ENCODE assay signal across 8 cellular contexts in the genomic region with DNA sequence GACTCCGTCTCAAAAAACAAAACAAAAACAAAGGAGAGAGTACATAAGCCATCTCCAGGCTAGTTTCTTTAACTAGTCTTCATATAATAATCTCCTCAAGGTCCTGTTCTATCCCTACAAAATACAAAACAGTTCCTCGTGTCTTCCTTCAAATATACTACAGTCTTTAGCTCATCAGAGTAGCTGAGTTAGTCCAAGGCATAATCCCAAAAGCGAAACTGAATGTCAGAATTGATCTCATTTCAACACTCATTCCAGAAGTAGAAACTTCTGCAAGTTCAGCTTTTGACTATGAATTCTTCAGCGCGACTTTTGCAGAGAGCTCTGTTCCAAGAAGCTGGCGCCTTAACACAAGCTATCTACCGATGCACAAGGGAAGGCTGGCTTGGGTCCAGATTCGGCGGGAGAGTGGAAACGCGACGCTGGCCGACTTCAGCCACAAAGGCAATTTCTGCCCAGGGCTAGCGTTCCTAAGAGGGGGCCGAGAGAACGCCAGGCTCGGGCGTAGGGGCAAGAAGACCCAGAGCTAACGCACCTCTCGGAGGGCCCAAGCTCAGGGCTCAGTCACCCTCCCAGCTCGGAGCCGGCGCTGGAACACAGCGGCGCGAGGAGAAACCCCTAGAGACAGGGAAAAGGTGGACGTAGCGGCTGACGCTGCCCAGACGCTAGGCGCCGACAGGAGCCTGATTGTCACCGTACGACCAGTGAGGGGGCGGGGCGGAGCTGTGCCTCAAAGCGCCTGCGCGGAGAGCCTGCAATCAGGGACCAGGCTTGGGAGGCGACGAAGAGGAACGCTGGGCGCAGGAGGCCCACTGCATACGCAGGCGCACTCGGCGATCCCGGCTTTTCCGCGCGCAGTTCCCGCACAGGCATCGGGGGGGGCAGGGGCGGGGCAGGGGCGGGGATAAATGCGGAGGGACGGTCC. TPM values are rescaled to one million over a fixed set of nuclear protein-coding genes. Genes with fewer than 3 reads are reported as not detected.
DNase-seq lines count a peak whose midpoint lies in the region; ATAC-seq and TF ChIP-seq lines count a peak whose summit lies in the region.

No MANE protein-coding gene starts in this region.

- 0 to 1% (median 1%) methylated on average over 37 to 57 of the region's 57 CpGs for WGBS in spleen, 5 donors

- H3K4me1 ChIP-seq in spleen = peaks cover 20 to 69% (median 61%) of the 10 kb centered on the region in 6 donors

- DNase-seq in AG08396 (ENCODE audit: low spot score) (peak; percentile 99), NCI-H2227 treated with DMSO at 0.1 percent for 48 hours (lab: John Stamatoyannopoulos, UW) (peak; percentile 96), activated B cell treated with CpG ODN at 0.5 μM for 24 hours (peak; percentile 96), caudate nucleus (lab: John Stamatoyannopoulos, UW) (peak; percentile 63 to 99 (median 96)), inferior parietal cortex (ENCODE audit: extremely low spot score) (peak; percentile 98), spleen (peak; percentile 100)

- H3K27ac ChIP-seq in caudate nucleus (ENCODE audit: low read depth, low read length) (peak overlapping the region; percentile 98), spleen (peak overlapping the region; percentile 93 to 99 (median 98))

- H3K27ac Mint-ChIP-seq in activated B cell treated with CpG ODN at 0.5 μM for 24 hours = peak overlapping the region; percentile 95

- intact Hi-C loops in activated B cell treated with CpG ODN at 0.5 μM for 24 hours (cut with micrococcal nuclease) = loop anchor here (1.0 to 5.0 kb wide), 11 partner anchors 18 to 897 kb away; a partner anchor contains a TSS
- intact Hi-C loops in spleen (cut with DNase I; ENCODE audit: low total_unique reads) = no loop called here

- H3K4me3 Mint-ChIP-seq in activated B cell treated with CpG ODN at 0.5 μM for 24 hours = peak overlapping the region; percentile 99

- no peaks in the 10 kb centered on the region for H3K27me3 Mint-ChIP-seq in activated B cell treated with CpG ODN at 0.5 μM for 24 hours

- CTCF ChIA-PET in activated B cell treated with CpG ODN at 0.5 μM for 24 hours (lab: Charles Lee) = interaction anchor here (0.7 to 1.7 kb wide), 4 partner anchors 18 to 441 kb away, joined by 3 to 7 read pairs (median 6); no protein-coding TSS in a partner anchor

- H3K4me3 ChIP-seq in spleen = peak overlapping the region; percentile 70 to 88 (median 75)

- no peaks in the 10 kb centered on the region for H3K9me3 Mint-ChIP-seq in activated B cell treated with CpG ODN at 0.5 μM for 24 hours

- peak; percentile 90 for TF ChIP-seq POLR2A in GM18951 (IDR thresholded peaks at IDR 0.05; ENCODE audit: extremely low read depth, insufficient read depth, insufficient read length)
- peak in 2 of 3 donors; percentile 39 to 95 for TF ChIP-seq POLR2A in spleen (IDR thresholded peaks at IDR 0.05)

- no peak for TF ChIP-seq CTCF in activated B cell treated with CpG ODN at 0.5 μM for 24 hours (IDR thresholded peaks at IDR 0.05)
- TF ChIP-seq CTCF in spleen (IDR thresholded peaks at IDR 0.05 in 8 of 11, conservative IDR thresholded peaks at IDR 0.05 in 3 of 11) = peak in 6 of 11 experiments; percentile 17 to 44 (median 30)

- no peaks in the 10 kb centered on the region for H3K36me3 ChIP-seq in spleen

- in situ Hi-C loops in GM18951 (cut with MboI; ENCODE audit: low sequenced_read_pairs, unreplicated experiment) = no loop called here

- POLR2A ChIA-PET in activated B cell treated with CpG ODN at 0.5 μM for 24 hours (lab: Charles Lee) = interaction anchor here (0.5 to 2.5 kb wide), 26 partner anchors 13 to 945 kb away, joined by 3 to 35 read pairs (median 4); a partner anchor contains a TSS

- peak; percentile 83 for ATAC-seq in HG03175 (IDR thresholded peaks at IDR 0.05; ENCODE audit: unreplicated experiment)
- ATAC-seq in activated B cell treated with CpG ODN at 0.5 μM for 24 hours (ENCODE audit: low read depth) = peak; percentile 91

- H3K27me3 ChIP-seq in spleen (replicated peaks in 1 of 7) = no peaks in the 10 kb centered on the region

- H3K9me3 ChIP-seq in spleen = no peaks in the 10 kb centered on the region

- peaks cover 10% of the 10 kb centered on the region for H3K36me3 Mint-ChIP-seq in activated B cell treated with CpG ODN at 0.5 μM for 24 hours (ENCODE audit: low read depth)

- peaks cover 59% of the 10 kb centered on the region for H3K4me1 Mint-ChIP-seq in activated B cell treated with CpG ODN at 0.5 μM for 24 hours

RNA-seq across cellular contexts. Expression of a gene that starts 0.5 kb away (rescaled TPM):
- total RNA-seq in activated B cell treated with CpG ODN at 0.5 μM for 24 hours (11.0 and 11.3 TPM in 2 replicates), spleen (10 to 100 TPM; 24.9 to 42.6 (median 33.7) TPM)
- polyA plus RNA-seq in spleen = 10 to 100 TPM; 11.2 to 16.4 (median 14.9) TPM

RNA-seq across cellular contexts. Expression of a gene that starts 46.0 kb away (rescaled TPM):
- 106 and 125 TPM in 2 replicates for total RNA-seq in activated B cell treated with CpG ODN at 0.5 μM for 24 hours
- 100 to 1,000 TPM in 3 of 7 donors, 10 to 100 TPM in 4; 76.8 to 107 (median 94.0) TPM for total RNA-seq in spleen
- 10 to 100 TPM; 10.6 to 18.7 (median 13.2) TPM for polyA plus RNA-seq in spleen

Comparison
In these comparisons a context has a peak if more than half of its experiments do, and no peak if none do; other contexts are left out.
1. Peak in every context shown above with its lines: DNase-seq, ATAC-seq, H3K4me3 ChIP-seq and H3K27ac ChIP-seq.